35 cellular contexts compared by ENCODE assay signal in the genomic region with DNA sequence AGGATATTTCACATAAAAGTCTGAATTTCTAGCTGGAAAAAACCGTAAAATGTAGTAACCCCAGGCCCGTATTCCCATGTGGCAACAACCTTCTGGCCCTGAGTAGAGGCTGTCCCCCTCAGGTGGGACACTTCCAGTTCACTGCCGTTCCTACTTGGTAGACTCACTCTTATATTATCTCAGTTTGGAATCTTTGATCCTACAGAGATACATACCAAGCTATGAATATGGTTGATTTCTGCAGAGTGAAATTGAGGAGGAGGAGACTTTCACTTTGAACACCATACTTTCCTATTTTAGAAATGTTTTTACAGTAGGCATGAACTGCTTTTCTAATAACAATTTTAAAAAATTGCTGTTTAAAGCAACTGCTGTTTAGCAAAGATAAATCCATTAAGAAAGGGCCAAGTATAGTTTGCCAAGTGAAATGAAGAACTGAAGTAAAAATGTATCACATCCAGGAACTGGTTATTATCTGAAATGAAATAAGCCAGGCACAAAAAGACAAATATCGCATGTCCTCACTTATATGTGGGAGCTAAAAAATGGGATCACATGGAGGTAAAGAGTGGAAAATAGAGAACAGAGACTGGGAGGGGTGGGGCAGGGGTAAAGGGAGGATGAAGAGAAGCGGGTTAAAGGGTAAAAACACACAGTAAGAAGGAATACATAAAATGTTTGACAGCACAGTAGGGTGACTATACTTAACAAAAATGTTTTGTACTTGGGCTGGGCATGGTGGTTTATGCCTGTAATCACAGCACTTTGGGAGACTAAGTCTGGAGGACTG.
A peak's percentile ranks its signal among the peaks of the same experiment; 100 is the strongest.
DNase-seq lines count a peak whose midpoint lies in the region; ATAC-seq and TF ChIP-seq lines count a peak whose summit lies in the region.
"Had no signal": no experiment of that assay in that cellular context is flagged by ENCODE, and none has a peak within 500 bp of the region (broad histone marks: within the 10 kb centered on the region; RNA-seq: fewer than 3 reads in every experiment).

No MANE protein-coding gene starts in this region.

- H3K79me2 ChIP-seq in GM23248 (ENCODE audit: insufficient read depth): no peaks in the 10 kb centered on the region
- H3K79me2 ChIP-seq: hepatocyte had no signal

- H3K36me3 ChIP-seq in GM23248 (ENCODE audit: low read depth) (no peaks in the 10 kb centered on the region), muscle layer of colon (ENCODE audit: insufficient read depth, low read length) (no peaks in the 10 kb centered on the region)
- H3K36me3 ChIP-seq: BLaER1 treated with 17β-estradiol and CSF1 and Interleukin-3, amounts not matched to agents 10 nM and 100 nM; spleen; tibial nerve had no signal

- no peaks in the 10 kb centered on the region for H3K9me2 ChIP-seq in GM23248 (ENCODE audit: insufficient read depth)

- TF ChIP-seq CTCF in coronary artery (IDR thresholded peaks at IDR 0.05): no peak

- WGBS in GM23248 (ENCODE audit: low coverage in 1 of 2, low lambda C conversion rate in 2 of 2, missing lambda C conversion rate in 2 of 2), 2 experiments: 58 to 64% methylated on average over 5 of the region's 5 CpGs

- H3K4me3 ChIP-seq in GM23248 (no peak overlapping the region), coronary artery (no peak overlapping the region), muscle layer of colon (ENCODE audit: low read depth in 1 of 2, low read length in 2 of 2) (peak overlapping the region; percentile 31 to 60)
- H3K4me3 ChIP-seq: BLaER1 treated with 17β-estradiol and CSF1 and Interleukin-3, amounts not matched to agents 10 nM and 100 nM; GM12878; hepatocyte; spleen; tibial nerve had no signal

- H2AFZ ChIP-seq in GM23248: 0 out of 2 replicates have a peak overlapping the region, but pooled peaks have one; percentile 26
- H2AFZ ChIP-seq: hepatocyte had no signal

- ATAC-seq in HG02884 (IDR thresholded peaks at IDR 0.05; ENCODE audit: unreplicated experiment): no peak
- ATAC-seq in HG02981 (IDR thresholded peaks at IDR 0.05; ENCODE audit: unreplicated experiment): no peak
- ATAC-seq in GM19035 (IDR thresholded peaks at IDR 0.05; ENCODE audit: unreplicated experiment): no peak
- no peak for ATAC-seq in GM19452 (IDR thresholded peaks at IDR 0.05; ENCODE audit: unreplicated experiment)
- ATAC-seq: activated CD8-positive, alpha-beta memory T cell treated with anti-CD3 and anti-CD28 coated beads, Interleukin-2, amount 10 ng/mL, durations not matched to agents 7 days and 5 days; activated T-cell treated with anti-CD3 and anti-CD28 coated beads, Interleukin-2, amount 50 U/mL, for 72 hours; GM12878; left lobe of liver; stimulated activated naive B cell treated with anti-CD40 and anti-IgM and Interleukin-4, amounts not matched to agents 10 μg/mL and 1 μg/mL and 100 μg/mL, for 72 hours had no signal

- no peak overlapping the region for H3K4me2 ChIP-seq in GM23248 (ENCODE audit: unreplicated experiment)
- H3K4me2 ChIP-seq: BLaER1 treated with 17β-estradiol and CSF1 and Interleukin-3, amounts not matched to agents 10 nM and 100 nM; hepatocyte had no signal

- DNase-seq in GM23248 (peak; percentile 41), coronary artery (ENCODE audit: low spot score) (no peak), stromal cell of bone marrow (ENCODE audit: low read depth) (peak; percentile 25)
- DNase-seq: activated CD4-positive, alpha-beta T cell treated with anti-CD3 and anti-CD28 coated beads, Interleukin-2, amount 50 U/mL, for 1 hour; activated CD8-positive, alpha-beta memory T cell treated with anti-CD3 and anti-CD28 coated beads, Interleukin-2, amount 10 ng/mL, durations not matched to agents 7 days and 5 days; activated naive CD4-positive, alpha-beta T cell treated with anti-CD3 and anti-CD28 coated beads for 36 hours; activated T-cell treated with anti-CD3 and anti-CD28 coated beads, Interleukin-2, amount 50 U/mL, for 72 hours; aorta; Caco-2; central memory CD4-positive, alpha-beta T cell; DMS79 treated with DMSO at 0.1 percent for 48 hours; HCEC 1CT; Kasumi-1; mesenchymal stem cell; MV-4-11; naive B cell; NCI-H1930; NCI-H2227 treated with DMSO at 0.1 percent for 48 hours; NCI-H774; nucleus accumbens; Right ventricle myocardium superior; spleen; stimulated activated CD4-positive, alpha-beta T cell treated with anti-CD3 and anti-CD28 coated beads, Interleukin-4, amount 100 ng/mL, for 1 hour; stimulated activated naive B cell treated with anti-CD40 and anti-IgM and Interleukin-4, amounts not matched to agents 10 μg/mL and 1 μg/mL and 100 μg/mL, for 72 hours; T-helper 9 cell had no signal

- no peaks in the 10 kb centered on the region for H3K27me3 ChIP-seq in GM23248 (replicated peaks; ENCODE audit: insufficient read depth)
- no peaks in the 10 kb centered on the region for H3K27me3 ChIP-seq in muscle layer of colon (ENCODE audit: control insufficient read depth in 1 of 2, insufficient read depth in 2 of 2, low read length in 2 of 2)
- H3K27me3 ChIP-seq: BLaER1 treated with 17β-estradiol and CSF1 and Interleukin-3, amounts not matched to agents 10 nM and 100 nM; hepatocyte; spleen; tibial nerve had no signal

- H3K27ac ChIP-seq in GM23248 (no peak overlapping the region), coronary artery (peak overlapping the region; percentile 41 to 63), muscle layer of colon (ENCODE audit: low read depth, low read length) (peak overlapping the region; percentile 61)
- H3K27ac ChIP-seq: BLaER1 treated with 17β-estradiol and CSF1 and Interleukin-3, amounts not matched to agents 10 nM and 100 nM; hepatocyte; spleen had no signal

- H3K4me1 ChIP-seq in GM23248 (ENCODE audit: insufficient read depth) (peaks cover 21% of the 10 kb centered on the region), muscle layer of colon (ENCODE audit: insufficient read depth, low read length) (peaks cover 34% of the 10 kb centered on the region)
- H3K4me1 ChIP-seq: BLaER1 treated with 17β-estradiol and CSF1 and Interleukin-3, amounts not matched to agents 10 nM and 100 nM; Caco-2; spleen had no signal

- H3F3A ChIP-seq in GM23248 (ENCODE audit: insufficient read depth): peaks cover 8% of the 10 kb centered on the region; the same call in 1 of the 2 replicates

- H4K20me1 ChIP-seq in GM23248 (ENCODE audit: insufficient read depth): no peaks in the 10 kb centered on the region
- H4K20me1 ChIP-seq: BLaER1 treated with 17β-estradiol and CSF1 and Interleukin-3, amounts not matched to agents 10 nM and 100 nM had no signal

- in situ Hi-C loops in GM23248 (cut with MboI): no loop called here

- no peaks in the 10 kb centered on the region for H3K9me3 ChIP-seq in GM23248 (ENCODE audit: low read depth)
- no peaks in the 10 kb centered on the region for H3K9me3 ChIP-seq in muscle layer of colon (ENCODE audit: low read length)
- H3K9me3 ChIP-seq: BLaER1 treated with 17β-estradiol and CSF1 and Interleukin-3, amounts not matched to agents 10 nM and 100 nM; Caco-2; spleen; tibial nerve had no signal

- H3K9ac ChIP-seq in GM23248: no peak overlapping the region
- H3K9ac ChIP-seq in muscle layer of colon (ENCODE audit: low read length): peak overlapping the region; percentile 66
- H3K9ac ChIP-seq: BLaER1 treated with 17β-estradiol and CSF1 and Interleukin-3, amounts not matched to agents 10 nM and 100 nM had no signal

Comparison
In these comparisons a context has a peak if more than half of its experiments do, and no peak if none do; other contexts are left out.
1. H3K4me3 ChIP-seq: peak in muscle layer of colon (2 of 2); none in GM23248 (single experiment) and coronary artery (single experiment).